Comparison of ENCODE assay signal across 1 cellular context in the genomic region with DNA sequence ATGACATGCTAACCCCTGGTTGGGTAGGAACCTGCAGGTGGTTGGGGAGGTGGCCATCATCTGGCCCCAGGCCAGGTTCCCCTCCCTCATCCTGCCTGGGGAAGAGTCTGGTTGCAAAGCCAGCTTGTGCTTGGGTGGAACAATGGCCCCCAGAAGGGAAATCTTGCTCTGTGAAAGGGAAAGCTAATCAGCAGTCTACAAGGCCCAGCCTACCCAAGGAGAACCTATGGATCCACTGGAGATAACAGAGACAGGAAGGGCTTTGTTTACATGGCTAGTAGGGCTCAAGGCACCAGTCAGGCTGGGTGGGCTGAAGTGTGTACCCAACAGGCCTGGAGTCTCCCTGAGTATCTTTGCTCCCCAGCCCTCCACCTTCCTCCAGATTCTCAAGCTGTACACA.
TF ChIP-seq lines count a peak whose summit lies in the region.

No MANE protein-coding gene starts in this region.

TF ChIP-seq in HepG2, 621 proteins besides CTCF, POLR2A, EP300 and RAD21 (continued from another document):
- TF ChIP-seq, protein P1, sequence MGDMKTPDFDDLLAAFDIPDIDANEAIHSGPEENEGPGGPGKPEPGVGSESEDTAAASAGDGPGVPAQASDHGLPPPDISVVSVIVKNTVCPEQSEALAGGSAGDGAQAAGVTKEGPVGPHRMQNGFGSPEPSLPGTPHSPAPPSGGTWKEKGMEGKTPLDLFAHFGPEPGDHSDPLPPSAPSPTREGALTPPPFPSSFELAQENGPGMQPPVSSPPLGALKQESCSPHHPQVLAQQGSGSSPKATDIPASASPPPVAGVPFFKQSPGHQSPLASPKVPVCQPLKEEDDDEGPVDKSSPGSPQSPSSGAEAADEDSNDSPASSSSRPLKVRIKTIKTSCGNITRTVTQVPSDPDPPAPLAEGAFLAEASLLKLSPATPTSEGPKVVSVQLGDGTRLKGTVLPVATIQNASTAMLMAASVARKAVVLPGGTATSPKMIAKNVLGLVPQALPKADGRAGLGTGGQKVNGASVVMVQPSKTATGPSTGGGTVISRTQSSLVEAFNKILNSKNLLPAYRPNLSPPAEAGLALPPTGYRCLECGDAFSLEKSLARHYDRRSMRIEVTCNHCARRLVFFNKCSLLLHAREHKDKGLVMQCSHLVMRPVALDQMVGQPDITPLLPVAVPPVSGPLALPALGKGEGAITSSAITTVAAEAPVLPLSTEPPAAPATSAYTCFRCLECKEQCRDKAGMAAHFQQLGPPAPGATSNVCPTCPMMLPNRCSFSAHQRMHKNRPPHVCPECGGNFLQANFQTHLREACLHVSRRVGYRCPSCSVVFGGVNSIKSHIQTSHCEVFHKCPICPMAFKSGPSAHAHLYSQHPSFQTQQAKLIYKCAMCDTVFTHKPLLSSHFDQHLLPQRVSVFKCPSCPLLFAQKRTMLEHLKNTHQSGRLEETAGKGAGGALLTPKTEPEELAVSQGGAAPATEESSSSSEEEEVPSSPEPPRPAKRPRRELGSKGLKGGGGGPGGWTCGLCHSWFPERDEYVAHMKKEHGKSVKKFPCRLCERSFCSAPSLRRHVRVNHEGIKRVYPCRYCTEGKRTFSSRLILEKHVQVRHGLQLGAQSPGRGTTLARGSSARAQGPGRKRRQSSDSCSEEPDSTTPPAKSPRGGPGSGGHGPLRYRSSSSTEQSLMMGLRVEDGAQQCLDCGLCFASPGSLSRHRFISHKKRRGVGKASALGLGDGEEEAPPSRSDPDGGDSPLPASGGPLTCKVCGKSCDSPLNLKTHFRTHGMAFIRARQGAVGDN (CRISPR knock-in tag; IDR thresholded peaks at IDR 0.05): peak; percentile 40
- TF ChIP-seq, protein P2, sequence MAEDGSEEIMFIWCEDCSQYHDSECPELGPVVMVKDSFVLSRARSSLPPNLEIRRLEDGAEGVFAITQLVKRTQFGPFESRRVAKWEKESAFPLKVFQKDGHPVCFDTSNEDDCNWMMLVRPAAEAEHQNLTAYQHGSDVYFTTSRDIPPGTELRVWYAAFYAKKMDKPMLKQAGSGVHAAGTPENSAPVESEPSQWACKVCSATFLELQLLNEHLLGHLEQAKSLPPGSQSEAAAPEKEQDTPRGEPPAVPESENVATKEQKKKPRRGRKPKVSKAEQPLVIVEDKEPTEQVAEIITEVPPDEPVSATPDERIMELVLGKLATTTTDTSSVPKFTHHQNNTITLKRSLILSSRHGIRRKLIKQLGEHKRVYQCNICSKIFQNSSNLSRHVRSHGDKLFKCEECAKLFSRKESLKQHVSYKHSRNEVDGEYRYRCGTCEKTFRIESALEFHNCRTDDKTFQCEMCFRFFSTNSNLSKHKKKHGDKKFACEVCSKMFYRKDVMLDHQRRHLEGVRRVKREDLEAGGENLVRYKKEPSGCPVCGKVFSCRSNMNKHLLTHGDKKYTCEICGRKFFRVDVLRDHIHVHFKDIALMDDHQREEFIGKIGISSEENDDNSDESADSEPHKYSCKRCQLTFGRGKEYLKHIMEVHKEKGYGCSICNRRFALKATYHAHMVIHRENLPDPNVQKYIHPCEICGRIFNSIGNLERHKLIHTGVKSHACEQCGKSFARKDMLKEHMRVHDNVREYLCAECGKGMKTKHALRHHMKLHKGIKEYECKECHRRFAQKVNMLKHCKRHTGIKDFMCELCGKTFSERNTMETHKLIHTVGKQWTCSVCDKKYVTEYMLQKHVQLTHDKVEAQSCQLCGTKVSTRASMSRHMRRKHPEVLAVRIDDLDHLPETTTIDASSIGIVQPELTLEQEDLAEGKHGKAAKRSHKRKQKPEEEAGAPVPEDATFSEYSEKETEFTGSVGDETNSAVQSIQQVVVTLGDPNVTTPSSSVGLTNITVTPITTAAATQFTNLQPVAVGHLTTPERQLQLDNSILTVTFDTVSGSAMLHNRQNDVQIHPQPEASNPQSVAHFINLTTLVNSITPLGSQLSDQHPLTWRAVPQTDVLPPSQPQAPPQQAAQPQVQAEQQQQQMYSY (CRISPR knock-in tag; IDR thresholded peaks at IDR 0.05): no peak
- TF ChIP-seq FOXA1 (IDR thresholded peaks at IDR 0.05) (no peak), FOXA1 (CRISPR knock-in tag; IDR thresholded peaks at IDR 0.05) (peak; percentile 72), CHD4 (IDR thresholded peaks at IDR 0.05; ENCODE audit: borderline replicate concordance, low read length) (no peak), MEIS2 (CRISPR knock-in tag; IDR thresholded peaks at IDR 0.05) (0 out of 2 replicates have a peak, but pooled peaks have one; percentile 28), NCOA2 (CRISPR knock-in tag; IDR thresholded peaks at IDR 0.05) (0 out of 2 replicates have a peak, but pooled peaks have one; percentile 30), RARA (CRISPR knock-in tag; IDR thresholded peaks at IDR 0.05) (0 out of 2 replicates have a peak, but pooled peaks have one; percentile 22), ZNF331 (CRISPR knock-in tag; IDR thresholded peaks at IDR 0.05) (0 out of 2 replicates have a peak, but pooled peaks have one; percentile 30), YEATS4 (CRISPR knock-in tag; IDR thresholded peaks at IDR 0.05; ENCODE audit: borderline replicate concordance) (no peak), ZMYM4 (CRISPR knock-in tag; IDR thresholded peaks at IDR 0.05) (0 out of 2 replicates have a peak, but pooled peaks have one; percentile 14), KAT8 (CRISPR knock-in tag; IDR thresholded peaks at IDR 0.05) (no peak), ZNF644 (CRISPR knock-in tag; IDR thresholded peaks at IDR 0.05; ENCODE audit: low read depth) (peak; percentile 80; the same call in 1 of the 2 replicates), SP5 (CRISPR knock-in tag; IDR thresholded peaks at IDR 0.05; ENCODE audit: borderline replicate concordance, low read depth) (no peak), POGZ (CRISPR knock-in tag; IDR thresholded peaks at IDR 0.05) (0 out of 2 replicates have a peak, but pooled peaks have one; percentile 55), MED1 (CRISPR knock-in tag; IDR thresholded peaks at IDR 0.05) (0 out of 2 replicates have a peak, but pooled peaks have one; percentile 37), NR2F2 (IDR thresholded peaks at IDR 0.05; ENCODE audit: borderline replicate concordance, low read depth) (no peak), SOX6 (IDR thresholded peaks at IDR 0.05) (no peak), SOX6 (CRISPR knock-in tag; IDR thresholded peaks at IDR 0.05) (peak; percentile 42)
- TF ChIP-seq, protein P3, sequence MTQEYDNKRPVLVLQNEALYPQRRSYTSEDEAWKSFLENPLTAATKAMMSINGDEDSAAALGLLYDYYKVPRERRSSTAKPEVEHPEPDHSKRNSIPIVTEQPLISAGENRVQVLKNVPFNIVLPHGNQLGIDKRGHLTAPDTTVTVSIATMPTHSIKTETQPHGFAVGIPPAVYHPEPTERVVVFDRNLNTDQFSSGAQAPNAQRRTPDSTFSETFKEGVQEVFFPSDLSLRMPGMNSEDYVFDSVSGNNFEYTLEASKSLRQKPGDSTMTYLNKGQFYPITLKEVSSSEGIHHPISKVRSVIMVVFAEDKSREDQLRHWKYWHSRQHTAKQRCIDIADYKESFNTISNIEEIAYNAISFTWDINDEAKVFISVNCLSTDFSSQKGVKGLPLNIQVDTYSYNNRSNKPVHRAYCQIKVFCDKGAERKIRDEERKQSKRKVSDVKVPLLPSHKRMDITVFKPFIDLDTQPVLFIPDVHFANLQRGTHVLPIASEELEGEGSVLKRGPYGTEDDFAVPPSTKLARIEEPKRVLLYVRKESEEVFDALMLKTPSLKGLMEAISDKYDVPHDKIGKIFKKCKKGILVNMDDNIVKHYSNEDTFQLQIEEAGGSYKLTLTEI (CRISPR knock-in tag; conservative IDR thresholded peaks at IDR 0.05): no peak
- TF ChIP-seq, protein P4, sequence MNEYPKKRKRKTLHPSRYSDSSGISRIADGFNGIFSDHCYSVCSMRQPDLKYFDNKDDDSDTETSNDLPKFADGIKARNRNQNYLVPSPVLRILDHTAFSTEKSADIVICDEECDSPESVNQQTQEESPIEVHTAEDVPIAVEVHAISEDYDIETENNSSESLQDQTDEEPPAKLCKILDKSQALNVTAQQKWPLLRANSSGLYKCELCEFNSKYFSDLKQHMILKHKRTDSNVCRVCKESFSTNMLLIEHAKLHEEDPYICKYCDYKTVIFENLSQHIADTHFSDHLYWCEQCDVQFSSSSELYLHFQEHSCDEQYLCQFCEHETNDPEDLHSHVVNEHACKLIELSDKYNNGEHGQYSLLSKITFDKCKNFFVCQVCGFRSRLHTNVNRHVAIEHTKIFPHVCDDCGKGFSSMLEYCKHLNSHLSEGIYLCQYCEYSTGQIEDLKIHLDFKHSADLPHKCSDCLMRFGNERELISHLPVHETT (CRISPR knock-in tag; conservative IDR thresholded peaks at IDR 0.05): no peak
